In the genomic region with DNA sequence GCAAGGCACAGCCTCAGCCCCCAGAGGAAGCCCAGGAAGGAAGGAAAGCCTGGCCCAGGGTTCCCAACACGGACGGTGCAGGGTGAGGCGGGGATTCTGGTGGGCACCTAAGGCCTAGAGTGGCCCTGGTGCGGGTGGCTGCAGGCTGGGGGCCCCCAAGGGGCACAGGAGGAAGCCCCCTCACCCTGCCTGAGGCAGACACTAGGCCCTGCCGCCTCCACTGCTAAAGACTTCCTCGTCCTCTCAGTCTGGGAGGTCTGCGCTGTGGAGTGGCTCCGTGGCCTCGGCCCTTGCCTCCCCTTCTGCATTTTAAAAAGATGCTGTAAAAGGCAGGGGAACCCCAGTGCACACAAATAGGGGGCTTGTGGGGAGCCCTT, we compare ENCODE assay signal across 8 cellular contexts.
"Had no signal": no experiment of that assay in that cellular context is flagged by ENCODE, and none has a peak within 500 bp of the region (broad histone marks: within the 10 kb centered on the region; RNA-seq: fewer than 3 reads in every experiment).

No MANE protein-coding gene starts in this region.

- DNase-seq: GM23248, GOT3, H7, IMR-90, KG1 had no signal

- H2AFZ ChIP-seq: GM23248 had no signal

- H3K4me3 ChIP-seq: GM23248, HAP-1, K562 had no signal

- H3K36me3 ChIP-seq: HAP-1 had no signal

- ATAC-seq: HCT116, K562 had no signal

- H3K9ac ChIP-seq: GM23248 had no signal

- H3K4me1 ChIP-seq: HAP-1 had no signal

- H3K9me3 ChIP-seq: HAP-1 had no signal

- H3K27ac ChIP-seq: GM23248 had no signal
